28 cellular contexts compared by ENCODE assay signal in the genomic region with DNA sequence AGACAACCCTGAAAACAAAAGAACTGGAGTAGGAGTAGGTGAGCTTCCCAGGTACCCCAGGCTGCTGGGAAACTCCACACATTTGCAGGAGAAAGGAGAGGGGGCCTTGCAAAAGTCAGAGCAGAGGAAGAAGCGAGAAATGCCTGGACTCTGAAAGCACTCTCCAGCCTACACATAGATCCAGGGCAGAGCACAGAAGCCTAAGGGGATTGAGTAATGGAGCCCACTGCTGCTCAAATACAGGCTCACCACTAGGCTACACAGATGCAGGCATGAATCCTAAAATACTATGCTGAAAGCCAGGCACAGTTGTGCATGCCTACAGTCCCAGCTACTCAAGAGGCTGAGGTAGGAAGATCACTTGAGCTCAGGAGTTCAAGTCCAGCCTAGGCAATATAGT.
"Had no signal": no experiment of that assay in that cellular context is flagged by ENCODE, and none has a peak within 500 bp of the region (broad histone marks: within the 10 kb centered on the region; RNA-seq: fewer than 3 reads in every experiment).

No MANE protein-coding gene starts in this region.

- ATAC-seq: activated CD4-positive, CD25-positive, alpha-beta regulatory T cell treated with anti-CD3 and anti-CD28 coated beads, Interleukin-2, amount 50 U/mL, for 24 hours; heart right ventricle; left cardiac atrium; left ventricle myocardium superior; naive thymus-derived CD4-positive, alpha-beta T cell; stimulated activated naive B cell treated with anti-CD40 and anti-IgM and Interleukin-4, amounts not matched to agents 10 μg/mL and 1 μg/mL and 100 μg/mL, for 72 hours had no signal

- H3K4me3 ChIP-seq: breast epithelium, esophagus squamous epithelium, heart right ventricle, right atrium auricular region, stomach, thyroid gland had no signal

- H3K9me3 ChIP-seq: breast epithelium, esophagus squamous epithelium, heart right ventricle, right atrium auricular region, stomach, thyroid gland had no signal

- DNase-seq: activated CD4-positive, alpha-beta memory T cell treated with anti-CD3 and anti-CD28 coated beads, Interleukin-2, amount 10 ng/mL, durations not matched to agents 7 days and 5 days; activated CD4-positive, alpha-beta T cell treated with anti-CD3 and anti-CD28 coated beads for 48 hours; activated T-cell treated with anti-CD3 and anti-CD28 coated beads, Interleukin-2, amount 50 U/mL, for 48 hours; central memory CD4-positive, alpha-beta T cell; dermis blood vessel endothelial cell; effector CD4-positive, alpha-beta T cell; esophagus squamous epithelium; foreskin melanocyte; heart right ventricle; left cardiac atrium; left ventricle myocardium superior; mammary epithelial cell; midbrain; naive thymus-derived CD4-positive, alpha-beta T cell; stimulated activated CD4-positive, alpha-beta T cell treated with anti-CD3 and anti-CD28 coated beads, Interleukin-15, amount 100 ng/mL, for 24 hours; stimulated activated CD4-positive, alpha-beta T cell treated with anti-CD3 and anti-CD28 coated beads, Interleukin-2, amount 100 ng/mL, for 24 hours; stimulated activated naive B cell treated with anti-CD40 and anti-IgM and Interleukin-4, amounts not matched to agents 10 μg/mL and 1 μg/mL and 100 μg/mL, for 72 hours; stomach; T-helper 1 cell; thyroid gland had no signal

- H3K27me3 ChIP-seq: breast epithelium, esophagus squamous epithelium, heart right ventricle, right atrium auricular region, stomach, thyroid gland had no signal

- H3K27ac ChIP-seq: epithelial cell of prostate, esophagus squamous epithelium, heart right ventricle, parathyroid adenoma, right atrium auricular region, stomach, thyroid gland had no signal

- H3K27ac Mint-ChIP-seq: activated CD4-positive, alpha-beta memory T cell treated with anti-CD3 and anti-CD28 coated beads, Interleukin-2, amount 10 ng/mL, durations not matched to agents 7 days and 5 days; activated naive CD4-positive, alpha-beta T cell treated with anti-CD3 and anti-CD28 coated beads, Interleukin-2, amount 50 U/mL, for 24 hours; activated T-helper 2 cell treated with anti-CD3 and anti-CD28 coated beads, Interferon-gamma antibody, Interleukin-2, Interleukin-4, amounts not matched to agents 10 μg/mL and 5 μg/mL and 100 μg/mL, durations not matched to agents 14 hours and 24 hours and 36 hours; naive thymus-derived CD4-positive, alpha-beta T cell; stimulated activated naive B cell treated with anti-CD40 and anti-IgM and Interleukin-4, amounts not matched to agents 10 μg/mL and 1 μg/mL and 100 μg/mL, for 72 hours; T-helper 2 cell treated with Interferon-gamma antibody and Interleukin-4, amounts not matched to agents 5 μg/mL and 100 μg/mL, for 36 hours had no signal

- H3K27me3 Mint-ChIP-seq: activated CD4-positive, alpha-beta memory T cell treated with anti-CD3 and anti-CD28 coated beads, Interleukin-2, amount 10 ng/mL, durations not matched to agents 7 days and 5 days; activated naive CD4-positive, alpha-beta T cell treated with anti-CD3 and anti-CD28 coated beads, Interleukin-2, amount 50 U/mL, for 24 hours; naive thymus-derived CD4-positive, alpha-beta T cell; stimulated activated naive B cell treated with anti-CD40 and anti-IgM and Interleukin-4, amounts not matched to agents 10 μg/mL and 1 μg/mL and 100 μg/mL, for 72 hours had no signal

- H3K9ac ChIP-seq: parathyroid adenoma had no signal

- H3K4me3 Mint-ChIP-seq: activated CD4-positive, alpha-beta memory T cell treated with anti-CD3 and anti-CD28 coated beads, Interleukin-2, amount 10 ng/mL, durations not matched to agents 7 days and 5 days; activated naive CD4-positive, alpha-beta T cell treated with anti-CD3 and anti-CD28 coated beads, Interleukin-2, amount 50 U/mL, for 24 hours; naive thymus-derived CD4-positive, alpha-beta T cell; stimulated activated naive B cell treated with anti-CD40 and anti-IgM and Interleukin-4, amounts not matched to agents 10 μg/mL and 1 μg/mL and 100 μg/mL, for 72 hours; T-helper 2 cell treated with Interferon-gamma antibody and Interleukin-4, amounts not matched to agents 5 μg/mL and 100 μg/mL, for 36 hours had no signal

- H3K4me1 ChIP-seq: parathyroid adenoma, right atrium auricular region, thyroid gland had no signal

- H2AFZ ChIP-seq: parathyroid adenoma had no signal

- H3K36me3 Mint-ChIP-seq: activated naive CD4-positive, alpha-beta T cell treated with anti-CD3 and anti-CD28 coated beads, Interleukin-2, amount 50 U/mL, for 24 hours had no signal

- H3K9me3 Mint-ChIP-seq: activated CD4-positive, alpha-beta memory T cell treated with anti-CD3 and anti-CD28 coated beads, Interleukin-2, amount 10 ng/mL, durations not matched to agents 7 days and 5 days; activated naive CD4-positive, alpha-beta T cell treated with anti-CD3 and anti-CD28 coated beads, Interleukin-2, amount 50 U/mL, for 24 hours; activated T-helper 2 cell treated with anti-CD3 and anti-CD28 coated beads, Interferon-gamma antibody, Interleukin-2, Interleukin-4, amounts not matched to agents 10 μg/mL and 5 μg/mL and 100 μg/mL, durations not matched to agents 14 hours and 24 hours and 36 hours; naive thymus-derived CD4-positive, alpha-beta T cell; stimulated activated naive B cell treated with anti-CD40 and anti-IgM and Interleukin-4, amounts not matched to agents 10 μg/mL and 1 μg/mL and 100 μg/mL, for 72 hours; T-helper 2 cell treated with Interferon-gamma antibody and Interleukin-4, amounts not matched to agents 5 μg/mL and 100 μg/mL, for 36 hours had no signal

- H3K36me3 ChIP-seq: breast epithelium, right atrium auricular region, thyroid gland had no signal

- H3K79me2 ChIP-seq: parathyroid adenoma had no signal
